ENCODE assay signal across 8 cellular contexts in genomic region chr11:63840356-63841060, GRCh38. TPM values are rescaled to one million over a fixed set of nuclear protein-coding genes. Genes with fewer than 3 reads are reported as not detected.
A peak's percentile ranks its signal among the peaks of the same experiment; 100 is the strongest.
DNase-seq lines count a peak whose midpoint lies in the region; ATAC-seq and TF ChIP-seq lines count a peak whose summit lies in the region.

No MANE protein-coding gene starts in this region.

- H3K36me3 ChIP-seq in BE2C (no peaks in the 10 kb centered on the region), Loucy (ENCODE audit: insufficient read depth, low read length) (no peaks in the 10 kb centered on the region)
- H3K36me3 ChIP-seq in naive thymus-derived CD4-positive, alpha-beta T cell (ENCODE audit: control insufficient read depth in 2 of 3, insufficient read depth in 3 of 3, low read length in 3 of 3): peaks cover 0 to 21% (median 5%) of the 10 kb centered on the region in 3 experiments

- peak overlapping the region; percentile 93 for H3K9ac ChIP-seq in Loucy (ENCODE audit: low read depth, low read length, poor library complexity, severe bottlenecking)

- TF ChIP-seq CTCF in BE2C (IDR thresholded peaks at IDR 0.05; ENCODE audit: low read depth, low read length) (no peak), Loucy (conservative IDR thresholded peaks at IDR 0.05; ENCODE audit: low read length) (no peak), choroid plexus epithelial cell (conservative IDR thresholded peaks at IDR 0.05; ENCODE audit: low read depth, low read length) (no peak), GM13977 (IDR thresholded peaks at IDR 0.05; ENCODE audit: extremely low read depth, insufficient read depth, missing control alignments) (no peak)

- H3K27me3 ChIP-seq in BE2C: no peaks in the 10 kb centered on the region
- H3K27me3 ChIP-seq in Loucy (ENCODE audit: insufficient read depth, low read length, poor library complexity, severe bottlenecking): no peaks in the 10 kb centered on the region
- no peaks in the 10 kb centered on the region for H3K27me3 ChIP-seq in naive thymus-derived CD4-positive, alpha-beta T cell (ENCODE audit: control insufficient read depth in 2 of 2, insufficient read depth in 2 of 2, low read length in 2 of 2)

- H3F3A ChIP-seq in Loucy (ENCODE audit: low read depth): no peaks in the 10 kb centered on the region

- no peaks in the 10 kb centered on the region for H3K9me2 ChIP-seq in Loucy (replicated peaks; ENCODE audit: low read depth, low read length)

- H3K27me3 Mint-ChIP-seq in naive thymus-derived CD4-positive, alpha-beta T cell: no peaks in the 10 kb centered on the region

- no peak for ATAC-seq in naive thymus-derived CD4-positive, alpha-beta T cell
- ATAC-seq in GM21529 (IDR thresholded peaks at IDR 0.05; ENCODE audit: unreplicated experiment): no peak

- H3K4me3 Mint-ChIP-seq in naive thymus-derived CD4-positive, alpha-beta T cell: peak overlapping the region; percentile 86 to 99 (median 90)

- peaks cover 50 to 72% (median 67%) of the 10 kb centered on the region in 7 donors for H3K4me1 Mint-ChIP-seq in naive thymus-derived CD4-positive, alpha-beta T cell

- H3K9me3 Mint-ChIP-seq in naive thymus-derived CD4-positive, alpha-beta T cell: peaks cover 0 to 2% (median 0%) of the 10 kb centered on the region in 11 donors

- in situ Hi-C loops in GM13977 (cut with MboI; ENCODE audit: low pct_unique_long_range_greater_than_20kb, low sequenced_read_pairs, unreplicated experiment): no loop called here

- H4K20me1 ChIP-seq in Loucy (ENCODE audit: insufficient read depth, low read length, poor library complexity, severe bottlenecking): peaks cover 53% of the 10 kb centered on the region

- H3K36me3 Mint-ChIP-seq in naive thymus-derived CD4-positive, alpha-beta T cell: peaks cover 0 to 21% (median 6%) of the 10 kb centered on the region in 5 donors

- CTCF ChIA-PET in naive thymus-derived CD4-positive, alpha-beta T cell (lab: Charles Lee): interaction anchor here (0.6 to 2.1 kb wide), 4 partner anchors 10 to 48 kb away, joined by 3 to 6 read pairs (median 4); no protein-coding TSS in a partner anchor

- H2AFZ ChIP-seq in Loucy (ENCODE audit: low read length): no peak overlapping the region

- peaks cover 61% of the 10 kb centered on the region for H3K79me2 ChIP-seq in Loucy (ENCODE audit: insufficient read depth, low read length)

- DNase-seq in BE2C: no peak
- DNase-seq in choroid plexus epithelial cell (ENCODE audit: low read depth): peak; percentile 25
- DNase-seq in naive thymus-derived CD4-positive, alpha-beta T cell: peak in 5 of 9 donors; percentile 17 to 37 (median 25)
- DNase-seq in stimulated activated CD4-positive, alpha-beta T cell treated with anti-CD3 and anti-CD28 coated beads, Interleukin-2, amount 100 ng/mL, for 24 hours: no peak
- DNase-seq in cortex of kidney (lab: John Stamatoyannopoulos, UW): no peak
- DNase-seq in GM13977 (ENCODE audit: low spot score): no peak

- POLR2A ChIA-PET in naive thymus-derived CD4-positive, alpha-beta T cell (lab: Charles Lee): interaction anchor here (1.0 to 4.2 kb wide), 7 partner anchors 23 to 145 kb away, joined by 3 to 32 read pairs (median 4); no protein-coding TSS in a partner anchor

- H3K4me1 ChIP-seq in BE2C: 0 out of 2 replicates have a peak, but pooled peaks cover 2% of the 10 kb centered on the region
- peaks cover 58% of the 10 kb centered on the region for H3K4me1 ChIP-seq in Loucy (ENCODE audit: insufficient read depth, low read length, poor library complexity, severe bottlenecking)
- peaks cover 43% of the 10 kb centered on the region in 2 donors for H3K4me1 ChIP-seq in naive thymus-derived CD4-positive, alpha-beta T cell (ENCODE audit: control insufficient read depth in 2 of 2, insufficient read depth in 2 of 2, low read length in 2 of 2)

- peak overlapping the region; percentile 74 to 93 (median 83) for H3K27ac Mint-ChIP-seq in naive thymus-derived CD4-positive, alpha-beta T cell

- intact Hi-C loops in naive thymus-derived CD4-positive, alpha-beta T cell (cut with micrococcal nuclease): loop anchor here (1.0 kb wide), 2 partner anchors 11 to 26 kb away; no protein-coding TSS in a partner anchor

- peak overlapping the region; percentile 94 for H3K27ac ChIP-seq in naive thymus-derived CD4-positive, alpha-beta T cell (ENCODE audit: low read depth, low read length)

- H3K9me3 ChIP-seq in BE2C (no peaks in the 10 kb centered on the region), Loucy (ENCODE audit: insufficient read depth, low read depth, low read length) (no peaks in the 10 kb centered on the region)
- no peaks in the 10 kb centered on the region for H3K9me3 ChIP-seq in naive thymus-derived CD4-positive, alpha-beta T cell (ENCODE audit: control insufficient read depth in 2 of 3, low read length in 3 of 3)

- peak overlapping the region; percentile 79 for H3K4me3 ChIP-seq in BE2C (ENCODE audit: low read depth, low read length)
- H3K4me3 ChIP-seq in Loucy (ENCODE audit: low read length, poor library complexity, severe bottlenecking): peak overlapping the region; percentile 85
- H3K4me3 ChIP-seq in choroid plexus epithelial cell (ENCODE audit: low read depth, low read length): peak overlapping the region; percentile 90
- peak overlapping the region; percentile 87 for H3K4me3 ChIP-seq in naive thymus-derived CD4-positive, alpha-beta T cell (ENCODE audit: low read length)

- peak overlapping the region; percentile 100 for H3K4me2 ChIP-seq in Loucy (ENCODE audit: low read depth, low read length, poor library complexity, severe bottlenecking)

RNA-seq across cellular contexts. Expression of gene MARK2, which starts 1.6 kb away (rescaled TPM):
- polyA plus RNA-seq in BE2C (2012; ENCODE audit: insufficient read depth, insufficient read length, low read depth): 25.2 TPM
- total RNA-seq in naive thymus-derived CD4-positive, alpha-beta T cell: 10 to 100 TPM; 42.3 to 69.1 (median 56.8) TPM
- polyA plus RNA-seq in naive thymus-derived CD4-positive, alpha-beta T cell: 10 to 100 TPM; 29.4 to 64.5 TPM

RNA-seq across cellular contexts. Expression of gene SPINDOC, which starts 27.3 kb away (rescaled TPM):
- polyA plus RNA-seq in BE2C (2012; ENCODE audit: insufficient read depth, insufficient read length, low read depth): 53.6 TPM
- 10 to 100 TPM in 2 of 5 experiments, 1 to 10 TPM in 3; 6.6 to 42.2 (median 9.3) TPM for total RNA-seq in naive thymus-derived CD4-positive, alpha-beta T cell
- polyA plus RNA-seq in naive thymus-derived CD4-positive, alpha-beta T cell: under 1 TPM; 0.22 to 0.53 TPM

Comparison
In these comparisons a context has a peak if more than half of its experiments do, and no peak if none do; other contexts are left out.
1. DNase-seq: peak in choroid plexus epithelial cell (single experiment) and naive thymus-derived CD4-positive, alpha-beta T cell (5 of 9); none in BE2C (single experiment), stimulated activated CD4-positive, alpha-beta T cell treated with anti-CD3 and anti-CD28 coated beads, Interleukin-2, amount 100 ng/mL, for 24 hours (0 of 2), cortex of kidney (single experiment) and GM13977 (single experiment).
2. Peak in every context shown above with its lines, with median percentiles within 50 percentile points of each other: H3K4me3 ChIP-seq.